ENCODE assay signal across 29 cellular contexts in the genomic region with DNA sequence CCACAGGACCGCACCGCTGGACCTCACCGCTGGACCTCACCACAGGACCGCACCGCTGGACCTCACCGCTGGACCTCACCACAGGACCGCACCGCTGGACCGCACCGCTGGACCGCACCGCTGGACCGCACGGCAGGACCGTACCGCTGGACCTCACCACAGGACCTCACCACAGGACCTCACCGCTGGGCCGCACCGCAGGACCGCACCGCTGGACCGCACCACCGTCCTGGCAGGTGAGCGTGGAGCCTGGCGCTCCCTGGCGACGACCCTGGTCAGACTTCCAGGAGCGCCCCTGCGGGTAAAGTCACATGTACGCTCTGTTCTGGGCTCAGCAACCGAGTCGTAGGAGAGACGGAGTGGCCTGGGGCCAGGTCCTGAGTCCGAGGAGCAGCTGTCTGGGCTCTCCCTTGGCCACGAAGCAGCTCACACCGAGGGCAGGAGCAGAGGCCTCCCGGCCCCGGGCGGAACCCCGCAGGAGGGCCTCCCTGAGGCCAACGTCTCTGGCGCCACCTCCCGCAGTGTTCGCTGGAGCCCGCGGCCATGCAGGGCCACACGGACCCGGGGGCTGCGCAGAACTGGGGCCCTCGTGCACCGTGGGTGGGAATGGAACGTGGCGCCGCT.
"Had no signal": no experiment of that assay in that cellular context is flagged by ENCODE, and none has a peak within 500 bp of the region (broad histone marks: within the 10 kb centered on the region; RNA-seq: fewer than 3 reads in every experiment).

No MANE protein-coding gene starts in this region.

- H3K9me3 Mint-ChIP-seq: activated CD4-positive, alpha-beta memory T cell treated with anti-CD3 and anti-CD28 coated beads for 36 hours; activated CD4-positive, alpha-beta T cell treated with anti-CD3 and anti-CD28 coated beads, Interleukin-2, amount 10 ng/mL, durations not matched to agents 24 days and 14 days; activated naive CD4-positive, alpha-beta T cell treated with anti-CD3 and anti-CD28 coated beads for 36 hours; activated naive CD8-positive, alpha-beta T cell treated with anti-CD3 and anti-CD28 coated beads for 36 hours; activated T-helper 1 cell treated with anti-CD3 and anti-CD28 coated beads, Interleukin-12 subunit alpha, Interleukin-12 subunit beta, Interleukin-2, Interleukin-4 antibody, amounts not matched to agents 30 ng/mL and 10 ng/mL and 1 ng/mL, durations not matched to agents 14 hours and 24 hours and 36 hours; effector memory CD8-positive, alpha-beta T cell; memory B cell; naive thymus-derived CD4-positive, alpha-beta T cell had no signal

- H3K4me3 ChIP-seq: adrenal gland, ascending aorta, cardiac muscle cell, coronary artery, gastrocnemius medialis, smooth muscle cell, thoracic aorta had no signal

- H3K4me2 ChIP-seq: smooth muscle cell had no signal

- H3K36me3 ChIP-seq: adrenal gland, ascending aorta, cardiac muscle cell, gastrocnemius medialis, thoracic aorta had no signal

- H3K27ac ChIP-seq: adrenal gland, ascending aorta, cardiac muscle cell, coronary artery, gastrocnemius medialis, thoracic aorta had no signal

- H3K27me3 ChIP-seq: adrenal gland, ascending aorta, cardiac muscle cell had no signal

- DNase-seq: activated CD4-positive, alpha-beta memory T cell treated with anti-CD3 and anti-CD28 coated beads for 36 hours; activated CD4-positive, alpha-beta T cell treated with anti-CD3 and anti-CD28 coated beads, Interleukin-2, amount 10 ng/mL, durations not matched to agents 24 days and 14 days; activated CD4-positive, CD25-positive, alpha-beta regulatory T cell treated with anti-CD3 and anti-CD28 coated beads, Interleukin-2, amount 50 U/mL, for 72 hours; activated CD8-positive, alpha-beta memory T cell treated with anti-CD3 and anti-CD28 coated beads, Interleukin-2, amount 50 U/mL, for 4 hours; activated effector memory CD4-positive, alpha-beta T cell treated with anti-CD3 and anti-CD28 coated beads, Interleukin-2, amount 50 U/mL, for 16 hours; activated naive CD4-positive, alpha-beta T cell treated with anti-CD3 and anti-CD28 coated beads for 36 hours; activated naive CD8-positive, alpha-beta T cell treated with anti-CD3 and anti-CD28 coated beads for 36 hours; activated T-cell treated with anti-CD3 and anti-CD28 coated beads, Interleukin-2, amount 50 U/mL, for 1 hour; adrenal gland; cerebellar nuclear complex; effector memory CD8-positive, alpha-beta T cell; erythroblast; gastrocnemius medialis; hippocampal formation; midbrain; naive thymus-derived CD4-positive, alpha-beta T cell; nucleus accumbens; stimulated activated naive CD4-positive, alpha-beta T cell; T-helper 2 cell; trophoblast cell had no signal

- H3K4me3 Mint-ChIP-seq: activated CD4-positive, alpha-beta memory T cell treated with anti-CD3 and anti-CD28 coated beads for 36 hours; activated CD4-positive, alpha-beta T cell treated with anti-CD3 and anti-CD28 coated beads, Interleukin-2, amount 10 ng/mL, durations not matched to agents 24 days and 14 days; activated naive CD4-positive, alpha-beta T cell treated with anti-CD3 and anti-CD28 coated beads for 36 hours; activated naive CD8-positive, alpha-beta T cell treated with anti-CD3 and anti-CD28 coated beads for 36 hours; activated T-helper 1 cell treated with anti-CD3 and anti-CD28 coated beads, Interleukin-12 subunit alpha, Interleukin-12 subunit beta, Interleukin-2, Interleukin-4 antibody, amounts not matched to agents 30 ng/mL and 10 ng/mL and 1 ng/mL, durations not matched to agents 14 hours and 24 hours and 36 hours; brain; effector memory CD8-positive, alpha-beta T cell; memory B cell; naive thymus-derived CD4-positive, alpha-beta T cell had no signal

- FAIRE-seq: urothelium cell line had no signal

- H3K27ac Mint-ChIP-seq: activated CD4-positive, alpha-beta memory T cell treated with anti-CD3 and anti-CD28 coated beads for 36 hours; activated CD4-positive, alpha-beta T cell treated with anti-CD3 and anti-CD28 coated beads, Interleukin-2, amount 10 ng/mL, durations not matched to agents 24 days and 14 days; activated naive CD4-positive, alpha-beta T cell treated with anti-CD3 and anti-CD28 coated beads for 36 hours; activated naive CD8-positive, alpha-beta T cell treated with anti-CD3 and anti-CD28 coated beads for 36 hours; activated T-helper 1 cell treated with anti-CD3 and anti-CD28 coated beads, Interleukin-12 subunit alpha, Interleukin-12 subunit beta, Interleukin-2, Interleukin-4 antibody, amounts not matched to agents 30 ng/mL and 10 ng/mL and 1 ng/mL, durations not matched to agents 14 hours and 24 hours and 36 hours; effector memory CD8-positive, alpha-beta T cell; memory B cell; naive thymus-derived CD4-positive, alpha-beta T cell had no signal

- H3K9me3 ChIP-seq: adrenal gland, ascending aorta, gastrocnemius medialis, thoracic aorta had no signal

- ATAC-seq: effector memory CD8-positive, alpha-beta T cell; gastrocnemius medialis; naive thymus-derived CD4-positive, alpha-beta T cell had no signal

- H3K36me3 Mint-ChIP-seq: activated CD4-positive, alpha-beta memory T cell treated with anti-CD3 and anti-CD28 coated beads for 36 hours; activated naive CD8-positive, alpha-beta T cell treated with anti-CD3 and anti-CD28 coated beads for 36 hours; brain; memory B cell; naive thymus-derived CD4-positive, alpha-beta T cell had no signal

- H3K4me1 Mint-ChIP-seq: activated naive CD8-positive, alpha-beta T cell treated with anti-CD3 and anti-CD28 coated beads for 36 hours; memory B cell had no signal

- H3K4me1 ChIP-seq: adrenal gland, ascending aorta, gastrocnemius medialis had no signal
